22 cellular contexts compared by ENCODE assay signal in the genomic region with DNA sequence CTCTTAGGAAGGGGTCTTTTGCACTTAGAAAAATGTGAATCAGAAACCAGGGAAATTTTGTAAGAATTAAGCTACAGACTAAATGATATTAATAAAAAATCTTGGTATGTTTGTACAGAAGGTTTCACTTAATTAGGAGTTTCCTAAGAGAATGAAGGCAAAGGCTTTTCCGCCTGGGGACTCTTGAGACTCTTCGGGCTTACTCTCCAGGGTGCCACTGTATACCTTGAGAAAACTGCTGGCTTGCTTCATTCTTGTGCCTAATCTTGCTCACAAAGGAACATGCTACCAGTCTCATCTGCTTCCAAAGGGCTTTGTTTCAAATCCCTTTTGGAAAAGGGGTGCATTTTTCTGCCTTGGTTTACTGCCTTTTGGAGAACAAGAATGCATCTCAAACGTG.
"Had no signal": no experiment of that assay in that cellular context is flagged by ENCODE, and none has a peak within 500 bp of the region (broad histone marks: within the 10 kb centered on the region; RNA-seq: fewer than 3 reads in every experiment).

No MANE protein-coding gene starts in this region.

- H3K4me3 ChIP-seq: heart left ventricle, lung, spleen, upper lobe of right lung had no signal

- H3K9me3 Mint-ChIP-seq: activated naive CD8-positive, alpha-beta T cell treated with anti-CD3 and anti-CD28 coated beads, Interleukin-2, amount 10 ng/mL, durations not matched to agents 7 days and 5 days; natural killer cell treated with Interleukin-12 subunit alpha and Interleukin-12 subunit beta and Interleukin-15 and Interleukin-18, amount 100 ng/mL, for 72 hours; T-cell; T-helper 2 cell treated with Interferon-gamma antibody and Interleukin-4, amounts not matched to agents 5 μg/mL and 100 μg/mL, for 36 hours had no signal

- H3K27me3 Mint-ChIP-seq: natural killer cell treated with Interleukin-12 subunit alpha and Interleukin-12 subunit beta and Interleukin-15 and Interleukin-18, amount 100 ng/mL, for 72 hours; T-cell had no signal

- H3K27ac ChIP-seq: epithelial cell of prostate, spleen, upper lobe of right lung, WERI-Rb-1 had no signal

- H3K27me3 ChIP-seq: spleen, upper lobe of right lung had no signal

- ATAC-seq: natural killer cell treated with Interleukin-12 subunit alpha and Interleukin-12 subunit beta and Interleukin-15 and Interleukin-18, amount 100 ng/mL, for 72 hours; stimulated activated naive CD8-positive, alpha-beta T cell treated with anti-CD3 and anti-CD28 coated beads, Interleukin-15, Interleukin-2, amounts not matched to agents 100 U/mL and 50 U/mL, for 24 hours; T-cell had no signal

- DNase-seq: activated CD4-positive, alpha-beta T cell treated with anti-CD3 and anti-CD28 coated beads for 1 hour; activated CD4-positive, alpha-beta T cell treated with anti-CD3 and anti-CD28 coated beads, Interleukin-2, amount 50 U/mL, for 4 hours; activated naive CD4-positive, alpha-beta T cell treated with Interleukin-2 at 50 U/mL for 16 hours; activated naive CD8-positive, alpha-beta T cell treated with anti-CD3 and anti-CD28 coated beads, Interleukin-2, amount 10 ng/mL, durations not matched to agents 7 days and 5 days; activated T-cell treated with anti-CD3 and anti-CD28 coated beads, Interleukin-2, amount 50 U/mL, for 48 hours; amygdala; cortex of kidney; islet precursor cell; left cardiac atrium; midbrain; occipital lobe; spleen; stimulated activated CD4-positive, alpha-beta T cell treated with anti-CD3 and anti-CD28 coated beads, Interleukin-4, amount 100 ng/mL, for 1 hour; stimulated activated naive CD8-positive, alpha-beta T cell treated with anti-CD3 and anti-CD28 coated beads, Interleukin-15, Interleukin-2, amounts not matched to agents 100 U/mL and 50 U/mL, for 24 hours; T-cell; WERI-Rb-1 had no signal

- H3K36me3 ChIP-seq: WERI-Rb-1 had no signal

- H3K4me3 Mint-ChIP-seq: activated naive CD8-positive, alpha-beta T cell treated with anti-CD3 and anti-CD28 coated beads, Interleukin-2, amount 10 ng/mL, durations not matched to agents 7 days and 5 days; natural killer cell treated with Interleukin-12 subunit alpha and Interleukin-12 subunit beta and Interleukin-15 and Interleukin-18, amount 100 ng/mL, for 72 hours; T-cell; T-helper 2 cell treated with Interferon-gamma antibody and Interleukin-4, amounts not matched to agents 5 μg/mL and 100 μg/mL, for 36 hours had no signal

- H3K9me3 ChIP-seq: heart left ventricle, spleen, upper lobe of right lung had no signal

- H3K27ac Mint-ChIP-seq: activated naive CD8-positive, alpha-beta T cell treated with anti-CD3 and anti-CD28 coated beads, Interleukin-2, amount 10 ng/mL, durations not matched to agents 7 days and 5 days; natural killer cell treated with Interleukin-12 subunit alpha and Interleukin-12 subunit beta and Interleukin-15 and Interleukin-18, amount 100 ng/mL, for 72 hours; T-cell; T-helper 2 cell treated with Interferon-gamma antibody and Interleukin-4, amounts not matched to agents 5 μg/mL and 100 μg/mL, for 36 hours had no signal
